Comparison of ENCODE assay signal across 8 cellular contexts in the genomic region with DNA sequence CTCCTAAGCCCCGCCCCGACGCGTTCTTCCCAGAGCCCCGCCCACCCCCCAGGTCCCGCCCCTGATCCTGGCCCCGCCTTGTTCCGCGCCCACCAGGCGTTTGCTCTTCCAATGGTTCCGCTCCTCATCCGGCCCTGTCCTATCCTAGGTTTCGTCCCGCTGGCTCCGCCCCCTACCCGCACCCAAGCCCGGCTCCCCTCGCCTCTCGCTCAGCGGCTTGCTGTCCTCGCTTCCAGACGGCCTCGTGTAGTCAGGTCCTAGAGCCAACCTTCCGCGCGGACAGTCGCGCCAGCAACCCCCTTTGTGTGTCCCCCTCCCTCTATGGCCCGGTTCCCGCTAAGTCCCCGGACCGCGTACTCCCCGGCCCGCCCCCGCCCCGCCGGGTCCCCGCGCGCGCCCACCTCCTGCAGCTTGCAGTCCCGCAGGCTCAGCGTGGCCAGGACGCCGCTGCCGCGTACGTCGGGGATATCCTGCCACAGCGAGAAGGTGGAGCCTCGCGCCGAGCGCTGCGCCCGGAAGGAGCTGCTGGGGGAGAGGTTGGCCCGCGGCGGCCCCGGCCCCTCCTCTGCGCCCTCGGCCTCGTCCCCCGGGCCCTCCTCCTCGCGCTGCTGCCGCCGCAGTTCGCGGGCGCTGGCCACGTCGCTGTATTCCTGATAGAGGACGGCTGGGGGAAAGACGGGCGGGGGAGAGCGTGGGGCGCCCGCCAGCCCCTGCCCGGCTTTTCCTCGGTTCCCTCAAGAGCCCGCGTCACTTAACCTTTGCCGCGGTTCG. TPM values are rescaled to one million over a fixed set of nuclear protein-coding genes. Genes with fewer than 3 reads are reported as not detected.
A peak's percentile ranks its signal among the peaks of the same experiment; 100 is the strongest.
DNase-seq lines count a peak whose midpoint lies in the region; ATAC-seq and TF ChIP-seq lines count a peak whose summit lies in the region.

No MANE protein-coding gene starts in this region.

- peaks cover 24% of the 10 kb centered on the region for H3K4me1 ChIP-seq in Panc1 (ENCODE audit: control insufficient read depth, insufficient read depth, low read length)

- peak overlapping the region; percentile 72 for H3K27ac ChIP-seq in KOPT-K1 (ENCODE audit: low read depth, low read length, poor library complexity, severe bottlenecking)
- H3K27ac ChIP-seq in Panc1 (ENCODE audit: low read length) = peak overlapping the region; percentile 83

- in situ Hi-C loops in Panc1 (cut with HindIII; ENCODE audit: low pct_unique_long_range_greater_than_20kb, low sequenced_read_pairs) = no loop called here

- H3K9me3 ChIP-seq in KOPT-K1 (ENCODE audit: insufficient read depth, low read length, poor library complexity, severe bottlenecking) (no peaks in the 10 kb centered on the region), Panc1 (ENCODE audit: control insufficient read depth, insufficient read depth, low read depth, low read length) (no peaks in the 10 kb centered on the region)

- intact Hi-C loops in Panc1 (cut with micrococcal nuclease; ENCODE audit: unreplicated experiment) (no loop called here), natural killer cell (cut with micrococcal nuclease) (loop anchor here (1.0 to 2.0 kb wide), 2 partner anchors 30 to 161 kb away; a partner anchor contains a TSS)
- intact Hi-C loops in activated T-helper 1 cell treated with anti-CD3 and anti-CD28 coated beads, Interleukin-12 subunit alpha, Interleukin-12 subunit beta, Interleukin-2, Interleukin-4 antibody, amounts not matched to agents 30 ng/mL and 10 ng/mL and 1 ng/mL, durations not matched to agents 14 hours and 24 hours and 36 hours (cut with micrococcal nuclease) = loop anchor here (1.0 to 5.0 kb wide), 8 partner anchors 11 to 373 kb away; a partner anchor contains a TSS

- no peaks in the 10 kb centered on the region for H3K27me3 Mint-ChIP-seq in activated T-helper 1 cell treated with anti-CD3 and anti-CD28 coated beads, Interleukin-12 subunit alpha, Interleukin-12 subunit beta, Interleukin-2, Interleukin-4 antibody, amounts not matched to agents 30 ng/mL and 10 ng/mL and 1 ng/mL, durations not matched to agents 14 hours and 24 hours and 36 hours (ENCODE audit: insufficient read depth)
- no peaks in the 10 kb centered on the region for H3K27me3 Mint-ChIP-seq in natural killer cell (ENCODE audit: low read depth in 2 of 2)
- no peaks in the 10 kb centered on the region for H3K27me3 Mint-ChIP-seq in stimulated activated naive B cell treated with anti-CD40 and anti-IgM and Interleukin-4, amounts not matched to agents 10 μg/mL and 1 μg/mL and 100 μg/mL, for 72 hours

- DNase-seq in DMS53 (lab: John Stamatoyannopoulos, UW) (peak; percentile 99), Panc1 (ENCODE audit: low read depth, low spot score) (peak; percentile 95), fibroblast of mammary gland (ENCODE audit: low read depth) (peak; percentile 98), natural killer cell (peak; percentile 88)
- DNase-seq in activated T-helper 1 cell treated with anti-CD3 and anti-CD28 coated beads, Interleukin-12 subunit alpha, Interleukin-12 subunit beta, Interleukin-2, Interleukin-4 antibody, amounts not matched to agents 30 ng/mL and 10 ng/mL and 1 ng/mL, durations not matched to agents 14 hours and 24 hours and 36 hours (ENCODE audit: low spot score) = peak; percentile 92
- peak; percentile 88 for DNase-seq in stimulated activated naive B cell treated with anti-CD40 and anti-IgM and Interleukin-4, amounts not matched to agents 10 μg/mL and 1 μg/mL and 100 μg/mL, for 72 hours

- POLR2A ChIA-PET in Panc1 (lab: Charles Lee) = interaction anchor here (0.6 to 1.0 kb wide), 2 partner anchors 86 to 100 kb away, joined by 3 to 10 read pairs; no protein-coding TSS in a partner anchor

- ATAC-seq in GM21737 (IDR thresholded peaks at IDR 0.05; ENCODE audit: unreplicated experiment) (peak; percentile 73), Panc1 (peak; percentile 94), natural killer cell (peak; percentile 90 to 94 (median 91))
- peak; percentile 88 to 92 for ATAC-seq in stimulated activated naive B cell treated with anti-CD40 and anti-IgM and Interleukin-4, amounts not matched to agents 10 μg/mL and 1 μg/mL and 100 μg/mL, for 72 hours (replicated peaks)

- no peaks in the 10 kb centered on the region for H3K27me3 ChIP-seq in Panc1 (ENCODE audit: control insufficient read depth, insufficient read depth, low read length)

- no peaks in the 10 kb centered on the region for H3K4me1 Mint-ChIP-seq in activated T-helper 1 cell treated with anti-CD3 and anti-CD28 coated beads, Interleukin-12 subunit alpha, Interleukin-12 subunit beta, Interleukin-2, Interleukin-4 antibody, amounts not matched to agents 30 ng/mL and 10 ng/mL and 1 ng/mL, durations not matched to agents 14 hours and 24 hours and 36 hours (ENCODE audit: low read depth)
- H3K4me1 Mint-ChIP-seq in natural killer cell = peaks cover 0 to 34% of the 10 kb centered on the region in 2 donors
- H3K4me1 Mint-ChIP-seq in stimulated activated naive B cell treated with anti-CD40 and anti-IgM and Interleukin-4, amounts not matched to agents 10 μg/mL and 1 μg/mL and 100 μg/mL, for 72 hours = peaks cover 7 to 14% of the 10 kb centered on the region in 2 donors

- peak overlapping the region; percentile 97 for H3K27ac Mint-ChIP-seq in activated T-helper 1 cell treated with anti-CD3 and anti-CD28 coated beads, Interleukin-12 subunit alpha, Interleukin-12 subunit beta, Interleukin-2, Interleukin-4 antibody, amounts not matched to agents 30 ng/mL and 10 ng/mL and 1 ng/mL, durations not matched to agents 14 hours and 24 hours and 36 hours
- peak overlapping the region; percentile 86 to 95 for H3K27ac Mint-ChIP-seq in natural killer cell
- H3K27ac Mint-ChIP-seq in stimulated activated naive B cell treated with anti-CD40 and anti-IgM and Interleukin-4, amounts not matched to agents 10 μg/mL and 1 μg/mL and 100 μg/mL, for 72 hours = peak overlapping the region; percentile 93

- no TSS peak for BruUV-seq in Panc1 (replicated peaks; lab: Mats Ljungman, UMichigan)

- H3K4me3 ChIP-seq in Panc1 (ENCODE audit: low read depth in 2 of 2, low read length in 2 of 2) = peak overlapping the region; percentile 48 to 86
- peak overlapping the region; percentile 49 for H3K4me3 ChIP-seq in fibroblast of mammary gland (ENCODE audit: control insufficient read depth, low read depth, low read length)

- CTCF ChIA-PET in Panc1 (lab: Charles Lee) = no interaction called here

- H3K36me3 ChIP-seq in KOPT-K1 (ENCODE audit: insufficient read depth, low read length) (no peaks in the 10 kb centered on the region), Panc1 (ENCODE audit: control insufficient read depth, insufficient read depth, low read length) (no peaks in the 10 kb centered on the region; the same call in 1 of the 2 replicates)

- peaks cover 10% of the 10 kb centered on the region for H3K36me3 Mint-ChIP-seq in activated T-helper 1 cell treated with anti-CD3 and anti-CD28 coated beads, Interleukin-12 subunit alpha, Interleukin-12 subunit beta, Interleukin-2, Interleukin-4 antibody, amounts not matched to agents 30 ng/mL and 10 ng/mL and 1 ng/mL, durations not matched to agents 14 hours and 24 hours and 36 hours (ENCODE audit: low read depth)
- no peaks in the 10 kb centered on the region for H3K36me3 Mint-ChIP-seq in natural killer cell
- peaks cover 9 to 12% of the 10 kb centered on the region in 2 donors for H3K36me3 Mint-ChIP-seq in stimulated activated naive B cell treated with anti-CD40 and anti-IgM and Interleukin-4, amounts not matched to agents 10 μg/mL and 1 μg/mL and 100 μg/mL, for 72 hours

- no peaks in the 10 kb centered on the region for H3K9me3 Mint-ChIP-seq in activated T-helper 1 cell treated with anti-CD3 and anti-CD28 coated beads, Interleukin-12 subunit alpha, Interleukin-12 subunit beta, Interleukin-2, Interleukin-4 antibody, amounts not matched to agents 30 ng/mL and 10 ng/mL and 1 ng/mL, durations not matched to agents 14 hours and 24 hours and 36 hours
- no peaks in the 10 kb centered on the region for H3K9me3 Mint-ChIP-seq in natural killer cell
- H3K9me3 Mint-ChIP-seq in stimulated activated naive B cell treated with anti-CD40 and anti-IgM and Interleukin-4, amounts not matched to agents 10 μg/mL and 1 μg/mL and 100 μg/mL, for 72 hours = no peaks in the 10 kb centered on the region

- TF ChIP-seq CTCF in Panc1 (IDR thresholded peaks at IDR 0.05) = no peak
- TF ChIP-seq CTCF in fibroblast of mammary gland (conservative IDR thresholded peaks at IDR 0.05; ENCODE audit: control insufficient read depth, insufficient read depth, low read depth, low read length) = no peak
- TF ChIP-seq CTCF in natural killer cell (IDR thresholded peaks at IDR 0.05) = no peak

- peak overlapping the region; percentile 83 for H3K4me3 Mint-ChIP-seq in activated T-helper 1 cell treated with anti-CD3 and anti-CD28 coated beads, Interleukin-12 subunit alpha, Interleukin-12 subunit beta, Interleukin-2, Interleukin-4 antibody, amounts not matched to agents 30 ng/mL and 10 ng/mL and 1 ng/mL, durations not matched to agents 14 hours and 24 hours and 36 hours
- peak overlapping the region; percentile 86 for H3K4me3 Mint-ChIP-seq in natural killer cell
- peak overlapping the region; percentile 82 to 88 for H3K4me3 Mint-ChIP-seq in stimulated activated naive B cell treated with anti-CD40 and anti-IgM and Interleukin-4, amounts not matched to agents 10 μg/mL and 1 μg/mL and 100 μg/mL, for 72 hours

RNA-seq across cellular contexts. Expression of a gene that starts 5.7 kb away (rescaled TPM):
- total RNA-seq in Panc1 (2021; ENCODE audit: unreplicated experiment) = 21.6 TPM
- 29.2 TPM for polyA plus RNA-seq in Panc1 (2012; ENCODE audit: insufficient read length)
- total RNA-seq in activated T-helper 1 cell treated with anti-CD3 and anti-CD28 coated beads, Interleukin-12 subunit alpha, Interleukin-12 subunit beta, Interleukin-2, Interleukin-4 antibody, amounts not matched to agents 30 ng/mL and 10 ng/mL and 1 ng/mL, durations not matched to agents 14 hours and 24 hours and 36 hours = 7.9 and 11.2 TPM in 2 replicates
- 10 to 100 TPM; 14.6 to 18.9 (median 15.8) TPM for total RNA-seq in natural killer cell

RNA-seq across cellular contexts. Expression of a gene that starts 30.3 kb away (rescaled TPM):
- total RNA-seq in Panc1 (2021; ENCODE audit: unreplicated experiment) (17.8 TPM), natural killer cell (10 to 100 TPM in 1 of 3 donors, 1 to 10 TPM in 2; 7.6 to 10.8 (median 8.3) TPM)
- polyA plus RNA-seq in Panc1 (2012; ENCODE audit: insufficient read length) = 13.0 TPM
- total RNA-seq in activated T-helper 1 cell treated with anti-CD3 and anti-CD28 coated beads, Interleukin-12 subunit alpha, Interleukin-12 subunit beta, Interleukin-2, Interleukin-4 antibody, amounts not matched to agents 30 ng/mL and 10 ng/mL and 1 ng/mL, durations not matched to agents 14 hours and 24 hours and 36 hours = 3.8 and 4.1 TPM in 2 replicates

RNA-seq across cellular contexts. Expression of a gene that starts 50.9 kb away (rescaled TPM):
- total RNA-seq in Panc1 (2021; ENCODE audit: unreplicated experiment) = 263 TPM
- 254 TPM for polyA plus RNA-seq in Panc1 (2012; ENCODE audit: insufficient read length)
- total RNA-seq in activated T-helper 1 cell treated with anti-CD3 and anti-CD28 coated beads, Interleukin-12 subunit alpha, Interleukin-12 subunit beta, Interleukin-2, Interleukin-4 antibody, amounts not matched to agents 30 ng/mL and 10 ng/mL and 1 ng/mL, durations not matched to agents 14 hours and 24 hours and 36 hours = not detected in 2 replicates
- under 1 TPM in 1 of 3 donors, not detected in 2; 0.13 TPM for total RNA-seq in natural killer cell

Comparison
In these comparisons a context has a peak if more than half of its experiments do, and no peak if none do; other contexts are left out.
1. Peak in every context shown above with its lines: DNase-seq, ATAC-seq, H3K4me3 ChIP-seq and H3K27ac ChIP-seq.
2. RNA of a gene that starts 50.9 kb away (total RNA-seq): 263 TPM in Panc1 (single experiment); not detected in activated T-helper 1 cell treated with anti-CD3 and anti-CD28 coated beads, Interleukin-12 subunit alpha, Interleukin-12 subunit beta, Interleukin-2, Interleukin-4 antibody, amounts not matched to agents 30 ng/mL and 10 ng/mL and 1 ng/mL, durations not matched to agents 14 hours and 24 hours and 36 hours and 0.13 TPM in natural killer cell; every median in the first group is over 100 times any median in the second.